21 cellular contexts compared by ENCODE assay signal in the genomic region with DNA sequence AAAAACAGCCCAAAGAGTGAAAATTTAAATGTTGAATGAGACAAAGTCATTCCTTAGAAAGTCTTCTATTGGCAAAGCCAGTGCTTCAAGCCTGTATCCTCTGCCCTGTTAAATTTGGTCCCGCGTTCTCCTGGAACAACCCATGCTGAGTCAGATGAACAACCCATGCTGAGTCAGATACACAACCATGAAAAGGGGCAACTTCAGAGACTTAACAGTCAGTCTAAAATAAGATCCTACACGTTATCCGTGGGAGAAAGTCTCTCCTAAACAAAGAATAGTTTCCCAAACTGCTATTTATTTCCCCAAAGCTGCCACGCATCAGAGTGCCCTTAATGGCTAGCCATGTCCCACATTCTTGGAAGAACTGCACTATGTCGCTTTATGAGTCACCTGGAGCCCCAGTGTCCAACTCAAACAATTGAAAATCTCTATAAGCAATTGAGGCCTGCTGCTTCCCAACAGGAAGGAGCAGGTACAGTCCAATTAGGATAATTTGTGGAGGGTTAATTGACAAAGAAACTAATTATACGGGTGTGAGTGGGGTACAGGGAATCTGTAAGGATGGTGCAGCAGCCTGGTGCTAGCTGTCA.
DNase-seq lines count a peak whose midpoint lies in the region; ATAC-seq, FAIRE-seq and TF ChIP-seq lines count a peak whose summit lies in the region.
"Had no signal": no experiment of that assay in that cellular context is flagged by ENCODE, and none has a peak within 500 bp of the region (broad histone marks: within the 10 kb centered on the region; RNA-seq: fewer than 3 reads in every experiment).

No MANE protein-coding gene starts in this region.

- TF ChIP-seq CTCF in RWPE2 (IDR thresholded peaks at IDR 0.05; ENCODE audit: poor library complexity, severe bottlenecking): no peak

- H3K9ac ChIP-seq in skeletal muscle tissue (ENCODE audit: low read depth in 1 of 3, low read length in 3 of 3): no peak overlapping the region

- no peak overlapping the region for H3K27ac ChIP-seq in RWPE2 (ENCODE audit: poor library complexity, severe bottlenecking)
- H3K27ac ChIP-seq in skeletal muscle tissue (ENCODE audit: low read depth, low read length): peak overlapping the region; percentile 46
- H3K27ac ChIP-seq in effector memory CD4-positive, alpha-beta T cell (ENCODE audit: insufficient read depth, low read length, poor library complexity, severe bottlenecking): no peak overlapping the region
- H3K27ac ChIP-seq: skin epidermis, tibial nerve had no signal

- H3K4me1 ChIP-seq in RWPE2 (ENCODE audit: insufficient read depth, poor library complexity, severe bottlenecking) (no peaks in the 10 kb centered on the region), skeletal muscle tissue (ENCODE audit: control insufficient read depth in 3 of 3, insufficient read depth in 3 of 3, low read length in 3 of 3) (peaks cover 10 to 27% (median 26%) of the 10 kb centered on the region in 3 donors)
- no peaks in the 10 kb centered on the region for H3K4me1 ChIP-seq in effector memory CD4-positive, alpha-beta T cell (ENCODE audit: control insufficient read depth, insufficient read depth, low read length, poor library complexity, severe bottlenecking)
- H3K4me1 ChIP-seq: tibial nerve had no signal

- FAIRE-seq in H54 (lab: Jason Lieb, UNC): no peak
- FAIRE-seq: GM12891, kidney had no signal

- no peak overlapping the region for H3K4me3 Mint-ChIP-seq in activated T-helper 2 cell treated with anti-CD3 and anti-CD28 coated beads, Interferon-gamma antibody, Interleukin-2, Interleukin-4, amounts not matched to agents 10 μg/mL and 5 μg/mL and 100 μg/mL, durations not matched to agents 14 hours and 24 hours and 36 hours (ENCODE audit: low read depth)
- H3K4me3 Mint-ChIP-seq: activated CD4-positive, alpha-beta T cell treated with anti-CD3 and anti-CD28 coated beads, Interleukin-2, amount 10 ng/mL, durations not matched to agents 24 days and 14 days; CD4-positive, alpha-beta T cell; IgD-negative memory B cell; mesothelial cell of epicardium; T-helper 17 cell had no signal

- DNase-seq in H54 (ENCODE audit: insufficient read length, low spot score): peak; percentile 38
- no peak for DNase-seq in RWPE2 (ENCODE audit: low spot score)
- peak; percentile 74 for DNase-seq in fibroblast of peridontal ligament (ENCODE audit: extremely low read depth)
- DNase-seq in effector memory CD4-positive, alpha-beta T cell: no peak
- DNase-seq in activated T-helper 2 cell treated with anti-CD3 and anti-CD28 coated beads, Interferon-gamma antibody, Interleukin-2, Interleukin-4, amounts not matched to agents 10 μg/mL and 5 μg/mL and 100 μg/mL, durations not matched to agents 14 hours and 24 hours and 36 hours (ENCODE audit: low spot score): no peak
- no peak for DNase-seq in activated CD4-positive, alpha-beta T cell treated with anti-CD3 and anti-CD28 coated beads for 4 hours
- DNase-seq: activated CD4-positive, alpha-beta T cell treated with anti-CD3 and anti-CD28 coated beads, Interleukin-2, amount 10 ng/mL, durations not matched to agents 24 days and 14 days; CD4-positive, alpha-beta T cell; DND-41; H7; kidney; NCI-H1105 treated with DMSO at 0.1 percent for 48 hours; T-helper 17 cell had no signal

- ATAC-seq in RWPE2 (ENCODE audit: low read depth): peak; percentile 79; the same call in 2 of the 3 replicates
- ATAC-seq: activated naive CD4-positive, alpha-beta T cell treated with anti-CD3 and anti-CD28 coated beads, Interleukin-2, amount 50 U/mL, for 72 hours; Right ventricle myocardium inferior; T-helper 17 cell had no signal

- peaks cover 2% of the 10 kb centered on the region for H3K36me3 Mint-ChIP-seq in activated T-helper 2 cell treated with anti-CD3 and anti-CD28 coated beads, Interferon-gamma antibody, Interleukin-2, Interleukin-4, amounts not matched to agents 10 μg/mL and 5 μg/mL and 100 μg/mL, durations not matched to agents 14 hours and 24 hours and 36 hours (ENCODE audit: low read depth)
- H3K36me3 Mint-ChIP-seq: activated naive CD4-positive, alpha-beta T cell treated with anti-CD3 and anti-CD28 coated beads, Interleukin-2, amount 50 U/mL, for 72 hours had no signal

- TF ChIP-seq POLR2A in H54 (IDR thresholded peaks at IDR 0.05; ENCODE audit: low read depth, low read length): no peak

- H3K27me3 ChIP-seq in RWPE2 (ENCODE audit: insufficient read depth, poor library complexity, severe bottlenecking) (no peaks in the 10 kb centered on the region), skeletal muscle tissue (ENCODE audit: control insufficient read depth in 3 of 3, insufficient read depth in 3 of 3, low read length in 3 of 3) (no peaks in the 10 kb centered on the region)
- H3K27me3 ChIP-seq in effector memory CD4-positive, alpha-beta T cell (replicated peaks; ENCODE audit: control insufficient read depth, insufficient read depth, low read length, poor library complexity, severe bottlenecking): no peaks in the 10 kb centered on the region
- H3K27me3 ChIP-seq: tibial nerve had no signal

- peaks cover 1% of the 10 kb centered on the region for H3K4me1 Mint-ChIP-seq in activated T-helper 2 cell treated with anti-CD3 and anti-CD28 coated beads, Interferon-gamma antibody, Interleukin-2, Interleukin-4, amounts not matched to agents 10 μg/mL and 5 μg/mL and 100 μg/mL, durations not matched to agents 14 hours and 24 hours and 36 hours (ENCODE audit: low read depth)
- H3K4me1 Mint-ChIP-seq: activated CD4-positive, alpha-beta T cell treated with anti-CD3 and anti-CD28 coated beads, Interleukin-2, amount 10 ng/mL, durations not matched to agents 24 days and 14 days; mesothelial cell of epicardium had no signal

- H3K36me3 ChIP-seq in RWPE2 (ENCODE audit: low read depth) (no peaks in the 10 kb centered on the region), skeletal muscle tissue (ENCODE audit: control insufficient read depth in 3 of 3, insufficient read depth in 3 of 3, low read length in 3 of 3) (peaks cover 7 to 27% (median 16%) of the 10 kb centered on the region in 3 donors)
- no peaks in the 10 kb centered on the region for H3K36me3 ChIP-seq in effector memory CD4-positive, alpha-beta T cell (ENCODE audit: control insufficient read depth, insufficient read depth, low read length)

- peaks cover 2% of the 10 kb centered on the region for H3K27me3 Mint-ChIP-seq in activated T-helper 2 cell treated with anti-CD3 and anti-CD28 coated beads, Interferon-gamma antibody, Interleukin-2, Interleukin-4, amounts not matched to agents 10 μg/mL and 5 μg/mL and 100 μg/mL, durations not matched to agents 14 hours and 24 hours and 36 hours (ENCODE audit: low read depth)
- H3K27me3 Mint-ChIP-seq: CD4-positive, alpha-beta T cell had no signal

- no peaks in the 10 kb centered on the region for H3K9me3 Mint-ChIP-seq in activated T-helper 2 cell treated with anti-CD3 and anti-CD28 coated beads, Interferon-gamma antibody, Interleukin-2, Interleukin-4, amounts not matched to agents 10 μg/mL and 5 μg/mL and 100 μg/mL, durations not matched to agents 14 hours and 24 hours and 36 hours
- H3K9me3 Mint-ChIP-seq: activated CD4-positive, alpha-beta T cell treated with anti-CD3 and anti-CD28 coated beads, Interleukin-2, amount 10 ng/mL, durations not matched to agents 24 days and 14 days; activated naive CD4-positive, alpha-beta T cell treated with anti-CD3 and anti-CD28 coated beads, Interleukin-2, amount 50 U/mL, for 72 hours; CD4-positive, alpha-beta T cell; mesothelial cell of epicardium had no signal

- intact Hi-C loops in activated T-helper 2 cell treated with anti-CD3 and anti-CD28 coated beads, Interferon-gamma antibody, Interleukin-2, Interleukin-4, amounts not matched to agents 10 μg/mL and 5 μg/mL and 100 μg/mL, durations not matched to agents 14 hours and 24 hours and 36 hours (cut with micrococcal nuclease): no loop called here

- H3K4me3 ChIP-seq in RWPE2 (ENCODE audit: severe bottlenecking) (no peak overlapping the region), skeletal muscle tissue (ENCODE audit: low read length in 3 of 3) (no peak overlapping the region)
- no peak overlapping the region for H3K4me3 ChIP-seq in effector memory CD4-positive, alpha-beta T cell (ENCODE audit: insufficient read depth, low read depth, low read length, poor library complexity, severe bottlenecking)
- H3K4me3 ChIP-seq: skin epidermis, tibial nerve had no signal

- H3K27ac Mint-ChIP-seq in activated T-helper 2 cell treated with anti-CD3 and anti-CD28 coated beads, Interferon-gamma antibody, Interleukin-2, Interleukin-4, amounts not matched to agents 10 μg/mL and 5 μg/mL and 100 μg/mL, durations not matched to agents 14 hours and 24 hours and 36 hours: no peak overlapping the region
- H3K27ac Mint-ChIP-seq: activated CD4-positive, alpha-beta T cell treated with anti-CD3 and anti-CD28 coated beads, Interleukin-2, amount 10 ng/mL, durations not matched to agents 24 days and 14 days; activated naive CD4-positive, alpha-beta T cell treated with anti-CD3 and anti-CD28 coated beads, Interleukin-2, amount 50 U/mL, for 72 hours; CD4-positive, alpha-beta T cell; IgD-negative memory B cell; mesothelial cell of epicardium; T-helper 17 cell had no signal

- H3K9me3 ChIP-seq in RWPE2 (ENCODE audit: severe bottlenecking) (no peaks in the 10 kb centered on the region), skeletal muscle tissue (ENCODE audit: control insufficient read depth in 3 of 3, low read length in 3 of 3) (no peaks in the 10 kb centered on the region)
- H3K9me3 ChIP-seq in effector memory CD4-positive, alpha-beta T cell (ENCODE audit: control insufficient read depth, low read length): no peaks in the 10 kb centered on the region
- H3K9me3 ChIP-seq: tibial nerve had no signal

Comparison
In these comparisons a context has a peak if more than half of its experiments do, and no peak if none do; other contexts are left out.
1. DNase-seq: peak in H54 (single experiment) and fibroblast of peridontal ligament (single experiment); none in RWPE2 (single experiment), effector memory CD4-positive, alpha-beta T cell (0 of 3), activated T-helper 2 cell treated with anti-CD3 and anti-CD28 coated beads, Interferon-gamma antibody, Interleukin-2, Interleukin-4, amounts not matched to agents 10 μg/mL and 5 μg/mL and 100 μg/mL, durations not matched to agents 14 hours and 24 hours and 36 hours (single experiment) and activated CD4-positive, alpha-beta T cell treated with anti-CD3 and anti-CD28 coated beads for 4 hours (0 of 2).